In the genomic region with DNA sequence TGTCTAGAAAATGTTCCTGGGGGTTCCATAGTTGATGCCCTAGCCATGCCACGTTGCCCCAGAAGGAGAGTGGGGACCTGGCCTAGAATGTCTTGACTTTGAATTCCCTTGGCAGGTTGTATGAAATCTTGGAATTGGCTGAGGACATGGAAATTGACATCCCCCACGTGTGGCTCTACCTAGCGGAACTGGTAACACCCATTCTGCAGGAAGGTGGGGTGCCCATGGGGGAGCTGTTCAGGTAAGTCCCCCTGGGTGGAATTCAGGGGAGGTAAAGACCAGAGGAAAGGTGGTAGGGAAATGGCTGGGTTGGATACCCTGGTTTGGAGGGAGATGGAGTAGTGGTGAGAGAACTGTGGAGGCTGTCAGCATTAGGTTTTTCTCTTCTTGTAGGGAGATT, we compare ENCODE assay signal across 11 cellular contexts.
"Had no signal": no experiment of that assay in that cellular context is flagged by ENCODE, and none has a peak within 500 bp of the region (broad histone marks: within the 10 kb centered on the region; RNA-seq: fewer than 3 reads in every experiment).

No MANE protein-coding gene starts in this region.

- H3K27ac Mint-ChIP-seq: nephron progenitor cell had no signal

- H3K27me3 ChIP-seq: adrenal gland, hepatocyte, stomach had no signal

- DNase-seq: activated T-cell treated with anti-CD3 and anti-CD28 coated beads, Interleukin-2, amount 50 U/mL, for 48 hours; adrenal gland; central memory CD4-positive, alpha-beta T cell; cortex of kidney; effector memory CD4-positive, alpha-beta T cell; left ventricle myocardium superior; nephron progenitor cell; stimulated activated CD4-positive, alpha-beta T cell treated with anti-CD3 and anti-CD28 coated beads, Interleukin-12 subunit alpha, Interleukin-12 subunit beta, amount 100 ng/mL, for 4 hours; stomach had no signal

- H3K4me1 Mint-ChIP-seq: nephron progenitor cell had no signal

- H3K4me3 Mint-ChIP-seq: nephron progenitor cell had no signal

- H3K9me3 ChIP-seq: adrenal gland, stomach, thoracic aorta had no signal

- ATAC-seq: left ventricle myocardium superior had no signal

- H3K4me3 ChIP-seq: adrenal gland, hepatocyte, stomach, thoracic aorta had no signal

- H3K27ac ChIP-seq: hepatocyte, thoracic aorta had no signal

- H3K9me3 Mint-ChIP-seq: nephron progenitor cell had no signal
